ENCODE assay signal across 1 cellular context in the genomic region with DNA sequence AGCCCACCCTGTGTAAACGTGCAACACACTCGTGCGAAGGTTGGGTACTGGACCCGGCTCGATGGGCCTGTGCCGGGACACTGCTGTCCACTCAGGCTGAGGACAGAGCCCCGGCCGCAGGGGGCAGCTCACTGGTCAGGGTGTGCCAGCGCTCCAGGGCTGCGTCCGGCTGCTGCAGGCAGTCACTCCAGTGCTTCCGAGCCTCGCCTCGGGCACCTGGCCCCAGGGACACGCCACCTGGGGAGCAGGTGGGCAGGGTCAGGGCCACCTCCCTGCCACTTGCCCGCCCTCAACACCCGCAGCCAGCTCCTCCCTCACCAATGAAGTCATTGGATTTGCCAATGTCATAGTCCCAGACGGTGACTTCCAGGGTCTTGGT.
TF ChIP-seq lines count a peak whose summit lies in the region.

No MANE protein-coding gene starts in this region.

TF ChIP-seq in GM12878, 131 proteins besides CTCF, POLR2A, EP300 and RAD21:
- TF ChIP-seq MTA3 (IDR thresholded peaks at IDR 0.05; ENCODE audit: borderline replicate concordance, low read length) (no peak), ZZZ3 (IDR thresholded peaks at IDR 0.05; ENCODE audit: control insufficient read depth, insufficient read length, low read depth) (no peak), BRCA1 (IDR thresholded peaks at IDR 0.05; ENCODE audit: low read depth, low read length) (no peak), HDAC2 (IDR thresholded peaks at IDR 0.05) (no peak), ETV6 (conservative IDR thresholded peaks at IDR 0.05 in 1 of 2, IDR thresholded peaks at IDR 0.05 in 1 of 2; ENCODE audit: borderline replicate concordance in 1 of 2, low read depth in 1 of 2) (no peak), NFIC (IDR thresholded peaks at IDR 0.05; ENCODE audit: low read depth, low read length) (no peak), FOXK2 (IDR thresholded peaks at IDR 0.05) (no peak), TBL1XR1 (IDR thresholded peaks at IDR 0.05; ENCODE audit: low read depth, low read length) (no peak), CREM (IDR thresholded peaks at IDR 0.05; ENCODE audit: low read depth) (no peak), SMAD1 (IDR thresholded peaks at IDR 0.05; ENCODE audit: low read depth, partially characterized antibody) (no peak), SRF (IDR thresholded peaks at IDR 0.05; ENCODE audit: low read depth in 2 of 2, low read length in 2 of 2) (no peak)
- TF ChIP-seq, protein P1, sequence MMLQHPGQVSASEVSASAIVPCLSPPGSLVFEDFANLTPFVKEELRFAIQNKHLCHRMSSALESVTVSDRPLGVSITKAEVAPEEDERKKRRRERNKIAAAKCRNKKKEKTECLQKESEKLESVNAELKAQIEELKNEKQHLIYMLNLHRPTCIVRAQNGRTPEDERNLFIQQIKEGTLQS (IDR thresholded peaks at IDR 0.05; ENCODE audit: borderline replicate concordance, extremely low read depth, low read depth, low read length), result no peak
TF ChIP-seq in GM12878: peak in this region for 0.
